In the genomic region with DNA sequence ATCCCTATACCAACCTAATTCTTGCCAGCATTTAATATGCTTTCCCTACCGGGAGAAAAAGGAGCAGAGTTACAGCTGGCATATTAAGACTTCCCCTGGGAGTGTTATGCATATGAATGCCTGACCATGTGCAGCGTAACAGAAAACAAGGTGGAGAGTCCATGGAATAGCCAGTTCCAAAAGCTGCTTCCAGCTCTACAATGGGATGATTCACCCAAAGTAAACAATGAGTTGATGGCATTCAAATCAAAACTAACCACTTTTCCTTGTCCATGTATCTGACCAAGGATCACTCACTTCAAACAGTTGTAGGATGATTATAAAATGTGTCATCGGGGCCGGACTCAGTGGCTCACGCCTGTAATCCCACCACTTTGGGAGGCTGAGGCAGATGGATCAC, we compare ENCODE assay signal across 11 cellular contexts. TPM values are rescaled to one million over a fixed set of nuclear protein-coding genes. Genes with fewer than 3 reads are reported as not detected.
DNase-seq lines count a peak whose midpoint lies in the region; ATAC-seq, FAIRE-seq and TF ChIP-seq lines count a peak whose summit lies in the region.
"Had no signal": no experiment of that assay in that cellular context is flagged by ENCODE, and none has a peak within 500 bp of the region (broad histone marks: within the 10 kb centered on the region; RNA-seq: fewer than 3 reads in every experiment).

No MANE protein-coding gene starts in this region.

- intact Hi-C loops in spleen (cut with DNase I; ENCODE audit: low total_unique reads): no loop called here

- no peak overlapping the region for H3K4me3 ChIP-seq in epithelial cell of proximal tubule (ENCODE audit: low read depth, low read length)
- no peak overlapping the region for H3K4me3 ChIP-seq in spleen
- H3K4me3 ChIP-seq: ascending aorta had no signal

- no peaks in the 10 kb centered on the region for H3K9me3 ChIP-seq in spleen
- H3K9me3 ChIP-seq: ascending aorta had no signal

- H3K4me1 ChIP-seq in spleen: no peaks in the 10 kb centered on the region
- H3K4me1 ChIP-seq: ascending aorta had no signal

- TF ChIP-seq CTCF in epithelial cell of proximal tubule (conservative IDR thresholded peaks at IDR 0.05; ENCODE audit: low read depth, low read length) (no peak), spleen (IDR thresholded peaks at IDR 0.05 in 8 of 11, conservative IDR thresholded peaks at IDR 0.05 in 3 of 11) (no peak)

- TF ChIP-seq POLR2A in spleen (IDR thresholded peaks at IDR 0.05): no peak

- H3K27ac ChIP-seq in spleen: no peak overlapping the region
- H3K27ac ChIP-seq: ascending aorta had no signal

- ATAC-seq in HG03520 (IDR thresholded peaks at IDR 0.05; ENCODE audit: unreplicated experiment): no peak

- no peak for FAIRE-seq in frontal cortex (lab: Jason Lieb, UNC)
- FAIRE-seq: A204.1 had no signal

- 59 to 78% (median 70%) methylated on average over 5 of the region's 5 CpGs for WGBS in spleen, 5 donors

- peak in 2 of 3 experiments; percentile 26 to 76 for DNase-seq in NCI-H1417 (lab: John Stamatoyannopoulos, UW)
- DNase-seq in NCI-H1417 treated with DMSO at 0.1 percent for 48 hours (lab: John Stamatoyannopoulos, UW): no peak
- peak; percentile 52 for DNase-seq in NCI-H748 (lab: John Stamatoyannopoulos, UW; ENCODE audit: unreplicated experiment)
- peak; percentile 79 for DNase-seq in epithelial cell of proximal tubule (ENCODE audit: low read depth)
- peak; percentile 2 for DNase-seq in spleen
- DNase-seq in frontal cortex (ENCODE audit: low spot score in 2 of 2): no peak
- DNase-seq in cortex of kidney (lab: John Stamatoyannopoulos, UW): no peak
- DNase-seq: activated CD4-positive, alpha-beta T cell treated with anti-CD3 and anti-CD28 coated beads for 48 hours had no signal

- no peaks in the 10 kb centered on the region for H3K36me3 ChIP-seq in spleen
- H3K36me3 ChIP-seq: ascending aorta had no signal

- H3K27me3 ChIP-seq in spleen (replicated peaks in 1 of 7): peaks cover 0 to 21% (median 0%) of the 10 kb centered on the region in 7 donors
- H3K27me3 ChIP-seq: ascending aorta had no signal

RNA-seq across cellular contexts. Expression of a gene that starts 48.2 kb away (rescaled TPM):
- total RNA-seq in epithelial cell of proximal tubule (4.6 and 7.0 TPM in 2 replicates), spleen (10 to 100 TPM in 2 of 7 donors, 1 to 10 TPM in 5; 4.5 to 16.0 (median 9.8) TPM), frontal cortex (24.5 TPM)
- polyA plus RNA-seq in spleen: 1 to 10 TPM; 5.8 to 9.0 (median 7.0) TPM
- total RNA-seq: ascending aorta had no signal

Comparison
In these comparisons a context has a peak if more than half of its experiments do, and no peak if none do; other contexts are left out.
1. DNase-seq: peak in NCI-H1417 (2 of 3), NCI-H748 (single experiment), epithelial cell of proximal tubule (single experiment) and spleen (single experiment); none in NCI-H1417 treated with DMSO at 0.1 percent for 48 hours (single experiment), frontal cortex (0 of 2) and cortex of kidney (single experiment).